ENCODE assay signal across 1 cellular context in genomic region chr4:186798951-186799659, GRCh38.
A peak's percentile ranks its signal among the peaks of the same experiment; 100 is the strongest.
TF ChIP-seq lines count a peak whose summit lies in the region.

No MANE protein-coding gene starts in this region.

TF ChIP-seq in K562, 482 proteins besides CTCF, POLR2A, EP300 and RAD21 (continued from another document and continues in another):
- TF ChIP-seq PML (IDR thresholded peaks at IDR 0.05; ENCODE audit: low read length) (0 out of 2 replicates have a peak, but pooled peaks have one; percentile 31), ILK (tag; IDR thresholded peaks at IDR 0.05; ENCODE audit: borderline replicate concordance, low read depth) (no peak), PRPF4 (IDR thresholded peaks at IDR 0.05; ENCODE audit: insufficient read depth, low read depth, low read length, poor library complexity, severe bottlenecking) (no peak), ZNF3 (CRISPR knock-in tag; IDR thresholded peaks at IDR 0.05) (no peak), RFX7 (CRISPR knock-in tag; IDR thresholded peaks at IDR 0.05) (no peak), MXI1 (IDR thresholded peaks at IDR 0.05; ENCODE audit: low read depth, low read length) (no peak), NFE2 (IDR thresholded peaks at IDR 0.05; ENCODE audit: low read depth) (peak; percentile 38; the same call in 1 of the 2 replicates), HDAC6 (IDR thresholded peaks at IDR 0.05; ENCODE audit: low read depth, low read length) (no peak), SIN3B (IDR thresholded peaks at IDR 0.05; ENCODE audit: low read depth) (no peak), CHD2 (IDR thresholded peaks at IDR 0.05; ENCODE audit: low read depth, low read length) (no peak), RBM15 (IDR thresholded peaks at IDR 0.05; ENCODE audit: insufficient read depth, low read length) (no peak), ZNF311 (CRISPR knock-in tag; IDR thresholded peaks at IDR 0.05) (no peak), ZNF639 (CRISPR knock-in tag; conservative IDR thresholded peaks at IDR 0.05 in 1 of 2, IDR thresholded peaks at IDR 0.05 in 1 of 2) (no peak), FOXK2 (conservative IDR thresholded peaks at IDR 0.05 in 1 of 2, IDR thresholded peaks at IDR 0.05 in 1 of 2; ENCODE audit: low read depth in 2 of 2) (no peak), THRA (IDR thresholded peaks at IDR 0.05) (no peak), TAL1 (IDR thresholded peaks at IDR 0.05) (0 out of 2 replicates have a peak, but pooled peaks have one; percentile 33), LCOR (CRISPR knock-in tag; IDR thresholded peaks at IDR 0.05) (no peak), NCOA1 (IDR thresholded peaks at IDR 0.05; ENCODE audit: low read depth) (no peak), SMARCA4 (IDR thresholded peaks at IDR 0.05) (peak; percentile 63; the same call in 1 of the 2 replicates), ARID3B (CRISPR knock-in tag; IDR thresholded peaks at IDR 0.05; ENCODE audit: borderline replicate concordance) (no peak), GABPA (tag; conservative IDR thresholded peaks at IDR 0.05; ENCODE audit: low read depth) (0 out of 2 replicates have a peak, but pooled peaks have one; percentile 7), U2AF1 (optimal IDR thresholded peaks at IDR 0.05; ENCODE audit: low read depth, low read length) (no peak), DPF2 (IDR thresholded peaks at IDR 0.05) (peak; percentile 48; the same call in 1 of the 2 replicates), ZC3H4 (CRISPR knock-in tag; IDR thresholded peaks at IDR 0.05; ENCODE audit: borderline replicate concordance) (no peak), ZBTB43 (CRISPR knock-in tag; IDR thresholded peaks at IDR 0.05) (no peak), TEAD1 (CRISPR knock-in tag; IDR thresholded peaks at IDR 0.05) (no peak), ZNF583 (CRISPR knock-in tag; IDR thresholded peaks at IDR 0.05) (no peak), FOS (IDR thresholded peaks at IDR 0.05; ENCODE audit: extremely low read depth, insufficient read length) (no peak), ETV5 (CRISPR knock-in tag; IDR thresholded peaks at IDR 0.05; ENCODE audit: low read depth) (no peak), MTA2 (IDR thresholded peaks at IDR 0.05; ENCODE audit: low read depth) (0 out of 2 replicates have a peak, but pooled peaks have one; percentile 33), MYC (IDR thresholded peaks at IDR 0.05; ENCODE audit: low read depth, low read length) (no peak), MYC (CRISPR knock-in tag; IDR thresholded peaks at IDR 0.05; ENCODE audit: borderline replicate concordance, low read depth) (no peak), ATF3 (IDR thresholded peaks at IDR 0.05) (0 out of 2 replicates have a peak, but pooled peaks have one; percentile 21), ATF3 (CRISPR knock-in tag; conservative IDR thresholded peaks at IDR 0.05) (no peak), NR0B1 (IDR thresholded peaks at IDR 0.05; ENCODE audit: partially characterized antibody) (no peak), MIER1 (IDR thresholded peaks at IDR 0.05; ENCODE audit: low read depth) (no peak), RBM39 (optimal IDR thresholded peaks at IDR 0.05; ENCODE audit: low read depth, low read length) (no peak), ZNF696 (CRISPR knock-in tag; conservative IDR thresholded peaks at IDR 0.05) (no peak), HOMEZ (CRISPR knock-in tag; IDR thresholded peaks at IDR 0.05) (no peak), RFX5 (IDR thresholded peaks at IDR 0.05; ENCODE audit: low read depth, low read length) (no peak), ELF1 (tag; IDR thresholded peaks at IDR 0.05) (no peak), PRMT5 (CRISPR knock-in tag; IDR thresholded peaks at IDR 0.05) (no peak), ZNF518B (CRISPR knock-in tag; IDR thresholded peaks at IDR 0.05) (no peak), CCAR2 (IDR thresholded peaks at IDR 0.05; ENCODE audit: low read depth, low read length) (no peak), PTRF (tag; IDR thresholded peaks at IDR 0.05) (no peak), NONO (IDR thresholded peaks at IDR 0.05; ENCODE audit: low read depth in 2 of 2, low read length in 1 of 2) (no peak), PBX2 (CRISPR knock-in tag; IDR thresholded peaks at IDR 0.05; ENCODE audit: low read depth) (no peak), PBX2 (tag; conservative IDR thresholded peaks at IDR 0.05; ENCODE audit: low read depth) (peak; percentile 75), ZSCAN29 (IDR thresholded peaks at IDR 0.05) (no peak), HNRNPUL1 (IDR thresholded peaks at IDR 0.05; ENCODE audit: low read length) (no peak), KAT8 (IDR thresholded peaks at IDR 0.05; ENCODE audit: low read depth) (no peak), CREB5 (CRISPR knock-in tag; IDR thresholded peaks at IDR 0.05) (no peak)
